Comparison of ENCODE assay signal across 1 cellular context in the genomic region with DNA sequence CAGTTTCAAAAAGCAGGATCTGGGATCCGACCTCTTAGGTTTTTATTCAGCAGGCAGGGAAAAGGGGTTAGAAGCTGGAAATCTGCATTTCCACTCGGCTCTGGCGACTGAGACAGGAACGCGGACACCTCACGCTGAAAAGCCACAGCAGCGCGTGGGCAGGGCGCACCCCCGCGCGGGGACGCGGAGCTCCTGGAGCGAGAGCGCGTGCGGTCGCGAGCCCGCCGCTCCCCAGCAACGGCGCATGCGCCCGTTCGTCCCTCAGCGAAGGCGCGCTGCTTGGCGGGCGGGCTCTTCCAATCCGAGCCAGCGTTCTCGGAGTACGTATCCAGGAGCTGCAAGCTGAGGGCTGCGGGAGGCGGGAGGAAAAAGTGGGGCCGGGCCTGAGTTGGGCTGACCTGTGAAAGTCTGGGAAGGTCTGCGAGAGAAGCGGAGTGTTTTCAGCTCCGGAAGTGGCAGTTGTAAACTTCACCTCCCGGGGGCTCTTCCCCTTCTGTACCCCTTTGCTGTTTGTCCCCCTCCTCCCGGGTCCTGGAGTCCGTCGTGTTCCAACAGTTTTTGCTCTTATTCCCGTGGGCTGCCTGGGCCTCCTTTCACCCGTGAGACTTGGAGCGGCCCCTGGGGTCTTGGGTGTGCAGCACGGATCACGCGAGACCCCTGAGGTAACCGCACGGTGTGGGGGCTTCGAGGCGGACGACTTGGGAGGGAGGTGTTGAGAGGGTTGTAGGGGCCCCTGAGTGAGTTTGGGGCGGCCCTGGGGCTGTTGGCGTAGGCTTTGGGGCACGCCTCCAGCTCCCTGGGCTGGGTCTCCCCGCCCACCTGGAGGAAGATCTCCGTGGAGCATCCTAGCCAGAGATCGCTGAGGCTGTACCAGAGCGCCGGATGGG.
A peak's percentile ranks its signal among the peaks of the same experiment; 100 is the strongest.
TF ChIP-seq lines count a peak whose summit lies in the region.

A gene (plus strand): TSS at position 403 of the 887 bp plus-strand sequence. CDS start 11,046 bp downstream, outside the sequence.

TF ChIP-seq in HCT116, 20 proteins besides CTCF, POLR2A, EP300 and RAD21 (continued from another document):
- TF ChIP-seq, protein P1, sequence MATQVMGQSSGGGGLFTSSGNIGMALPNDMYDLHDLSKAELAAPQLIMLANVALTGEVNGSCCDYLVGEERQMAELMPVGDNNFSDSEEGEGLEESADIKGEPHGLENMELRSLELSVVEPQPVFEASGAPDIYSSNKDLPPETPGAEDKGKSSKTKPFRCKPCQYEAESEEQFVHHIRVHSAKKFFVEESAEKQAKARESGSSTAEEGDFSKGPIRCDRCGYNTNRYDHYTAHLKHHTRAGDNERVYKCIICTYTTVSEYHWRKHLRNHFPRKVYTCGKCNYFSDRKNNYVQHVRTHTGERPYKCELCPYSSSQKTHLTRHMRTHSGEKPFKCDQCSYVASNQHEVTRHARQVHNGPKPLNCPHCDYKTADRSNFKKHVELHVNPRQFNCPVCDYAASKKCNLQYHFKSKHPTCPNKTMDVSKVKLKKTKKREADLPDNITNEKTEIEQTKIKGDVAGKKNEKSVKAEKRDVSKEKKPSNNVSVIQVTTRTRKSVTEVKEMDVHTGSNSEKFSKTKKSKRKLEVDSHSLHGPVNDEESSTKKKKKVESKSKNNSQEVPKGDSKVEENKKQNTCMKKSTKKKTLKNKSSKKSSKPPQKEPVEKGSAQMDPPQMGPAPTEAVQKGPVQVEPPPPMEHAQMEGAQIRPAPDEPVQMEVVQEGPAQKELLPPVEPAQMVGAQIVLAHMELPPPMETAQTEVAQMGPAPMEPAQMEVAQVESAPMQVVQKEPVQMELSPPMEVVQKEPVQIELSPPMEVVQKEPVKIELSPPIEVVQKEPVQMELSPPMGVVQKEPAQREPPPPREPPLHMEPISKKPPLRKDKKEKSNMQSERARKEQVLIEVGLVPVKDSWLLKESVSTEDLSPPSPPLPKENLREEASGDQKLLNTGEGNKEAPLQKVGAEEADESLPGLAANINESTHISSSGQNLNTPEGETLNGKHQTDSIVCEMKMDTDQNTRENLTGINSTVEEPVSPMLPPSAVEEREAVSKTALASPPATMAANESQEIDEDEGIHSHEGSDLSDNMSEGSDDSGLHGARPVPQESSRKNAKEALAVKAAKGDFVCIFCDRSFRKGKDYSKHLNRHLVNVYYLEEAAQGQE (IDR thresholded peaks at IDR 0.05; ENCODE audit: low read depth): no peak
- TF ChIP-seq ZNF274 (IDR thresholded peaks at IDR 0.05; ENCODE audit: low read depth, low read length): no peak
- TF ChIP-seq, protein P2, sequence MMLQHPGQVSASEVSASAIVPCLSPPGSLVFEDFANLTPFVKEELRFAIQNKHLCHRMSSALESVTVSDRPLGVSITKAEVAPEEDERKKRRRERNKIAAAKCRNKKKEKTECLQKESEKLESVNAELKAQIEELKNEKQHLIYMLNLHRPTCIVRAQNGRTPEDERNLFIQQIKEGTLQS (IDR thresholded peaks at IDR 0.05): no peak
- no peak for TF ChIP-seq CEBPB (IDR thresholded peaks at IDR 0.05; ENCODE audit: low read depth)
- TF ChIP-seq, protein P3, sequence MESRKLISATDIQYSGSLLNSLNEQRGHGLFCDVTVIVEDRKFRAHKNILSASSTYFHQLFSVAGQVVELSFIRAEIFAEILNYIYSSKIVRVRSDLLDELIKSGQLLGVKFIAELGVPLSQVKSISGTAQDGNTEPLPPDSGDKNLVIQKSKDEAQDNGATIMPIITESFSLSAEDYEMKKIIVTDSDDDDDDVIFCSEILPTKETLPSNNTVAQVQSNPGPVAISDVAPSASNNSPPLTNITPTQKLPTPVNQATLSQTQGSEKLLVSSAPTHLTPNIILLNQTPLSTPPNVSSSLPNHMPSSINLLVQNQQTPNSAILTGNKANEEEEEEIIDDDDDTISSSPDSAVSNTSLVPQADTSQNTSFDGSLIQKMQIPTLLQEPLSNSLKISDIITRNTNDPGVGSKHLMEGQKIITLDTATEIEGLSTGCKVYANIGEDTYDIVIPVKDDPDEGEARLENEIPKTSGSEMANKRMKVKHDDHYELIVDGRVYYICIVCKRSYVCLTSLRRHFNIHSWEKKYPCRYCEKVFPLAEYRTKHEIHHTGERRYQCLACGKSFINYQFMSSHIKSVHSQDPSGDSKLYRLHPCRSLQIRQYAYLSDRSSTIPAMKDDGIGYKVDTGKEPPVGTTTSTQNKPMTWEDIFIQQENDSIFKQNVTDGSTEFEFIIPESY (IDR thresholded peaks at IDR 0.05; ENCODE audit: extremely low read depth, insufficient replicate concordance, low read length): peak; percentile 22
- TF ChIP-seq, protein P4, sequence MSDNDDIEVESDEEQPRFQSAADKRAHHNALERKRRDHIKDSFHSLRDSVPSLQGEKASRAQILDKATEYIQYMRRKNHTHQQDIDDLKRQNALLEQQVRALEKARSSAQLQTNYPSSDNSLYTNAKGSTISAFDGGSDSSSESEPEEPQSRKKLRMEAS (IDR thresholded peaks at IDR 0.05): peak; percentile 90
- no peak for TF ChIP-seq EZH2 (IDR thresholded peaks at IDR 0.05)
- TF ChIP-seq SIN3A (IDR thresholded peaks at IDR 0.05; ENCODE audit: low read depth): peak; percentile 65; the same call in 1 of the 2 replicates
TF ChIP-seq in HCT116: peak in this region for 7.
